ENCODE assay signal across 1 cellular context in the genomic region with DNA sequence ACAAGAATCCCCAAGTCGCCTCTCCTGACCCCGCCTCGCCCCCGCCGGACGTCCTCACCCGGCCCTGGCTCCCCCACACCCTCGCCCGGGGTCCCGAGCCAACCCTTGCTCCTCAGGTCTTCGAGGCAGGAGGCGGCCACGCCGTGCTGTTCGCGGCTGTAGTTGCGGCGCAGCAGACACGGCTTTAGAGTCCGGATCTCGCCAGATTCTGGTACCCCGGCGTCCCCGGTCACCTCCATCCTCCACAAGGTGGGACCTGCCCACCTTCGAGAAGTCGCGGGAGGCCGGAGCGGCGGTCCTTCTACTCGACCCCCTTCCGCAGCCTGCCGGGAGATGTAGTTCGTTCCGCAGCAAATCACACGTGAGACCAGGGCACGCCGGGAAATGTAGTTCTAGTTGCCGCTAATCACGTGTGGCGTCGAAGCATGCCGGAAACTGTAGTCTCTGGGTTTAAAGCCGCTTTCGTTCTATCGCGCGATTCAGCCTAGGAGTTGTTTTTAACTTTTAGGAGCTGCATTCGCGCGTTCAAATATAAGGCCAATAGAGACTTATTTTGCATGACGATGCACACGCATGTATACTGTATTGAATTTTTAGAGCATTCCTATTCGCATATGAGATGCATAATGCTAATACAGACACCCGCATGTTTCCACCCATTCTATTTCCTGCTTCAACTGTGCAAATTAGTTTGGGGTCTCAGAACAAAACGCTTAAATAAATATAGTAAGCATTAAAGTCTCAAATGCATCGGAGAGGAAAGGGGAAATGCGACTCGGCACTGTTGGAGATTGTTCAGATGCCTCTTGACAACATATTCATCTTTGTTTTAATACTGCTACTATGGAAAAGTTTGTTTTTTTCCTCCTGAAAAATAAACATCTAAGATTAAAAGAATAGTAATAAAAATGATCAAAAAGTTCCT.
TF ChIP-seq lines count a peak whose summit lies in the region.

A gene with protein sequence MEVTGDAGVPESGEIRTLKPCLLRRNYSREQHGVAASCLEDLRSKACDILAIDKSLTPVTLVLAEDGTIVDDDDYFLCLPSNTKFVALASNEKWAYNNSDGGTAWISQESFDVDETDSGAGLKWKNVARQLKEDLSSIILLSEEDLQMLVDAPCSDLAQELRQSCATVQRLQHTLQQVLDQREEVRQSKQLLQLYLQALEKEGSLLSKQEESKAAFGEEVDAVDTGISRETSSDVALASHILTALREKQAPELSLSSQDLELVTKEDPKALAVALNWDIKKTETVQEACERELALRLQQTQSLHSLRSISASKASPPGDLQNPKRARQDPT (minus strand): TSS at position 310 of the 925 bp plus-strand sequence. CDS start 71 bp downstream, at position 239.

TF ChIP-seq in K562, 482 proteins besides CTCF, POLR2A, EP300 and RAD21 (continued from another document and continues in another):
- peak; percentile 60; the same call in 1 of the 2 replicates for TF ChIP-seq ZBED1 (IDR thresholded peaks at IDR 0.05)
- TF ChIP-seq, protein P1, sequence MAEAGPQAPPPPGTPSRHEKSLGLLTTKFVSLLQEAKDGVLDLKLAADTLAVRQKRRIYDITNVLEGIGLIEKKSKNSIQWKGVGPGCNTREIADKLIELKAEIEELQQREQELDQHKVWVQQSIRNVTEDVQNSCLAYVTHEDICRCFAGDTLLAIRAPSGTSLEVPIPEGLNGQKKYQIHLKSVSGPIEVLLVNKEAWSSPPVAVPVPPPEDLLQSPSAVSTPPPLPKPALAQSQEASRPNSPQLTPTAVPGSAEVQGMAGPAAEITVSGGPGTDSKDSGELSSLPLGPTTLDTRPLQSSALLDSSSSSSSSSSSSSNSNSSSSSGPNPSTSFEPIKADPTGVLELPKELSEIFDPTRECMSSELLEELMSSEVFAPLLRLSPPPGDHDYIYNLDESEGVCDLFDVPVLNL (CRISPR knock-in tag; IDR thresholded peaks at IDR 0.05; ENCODE audit: low read depth), result 0 out of 2 replicates have a peak, but pooled peaks have one; percentile 25
- TF ChIP-seq MXI1 (IDR thresholded peaks at IDR 0.05; ENCODE audit: low read depth, low read length), result peak; percentile 96
- no peak for TF ChIP-seq PPARD (CRISPR knock-in tag; IDR thresholded peaks at IDR 0.05)
- TF ChIP-seq RFX1 (IDR thresholded peaks at IDR 0.05), result no peak
- TF ChIP-seq, protein P2, sequence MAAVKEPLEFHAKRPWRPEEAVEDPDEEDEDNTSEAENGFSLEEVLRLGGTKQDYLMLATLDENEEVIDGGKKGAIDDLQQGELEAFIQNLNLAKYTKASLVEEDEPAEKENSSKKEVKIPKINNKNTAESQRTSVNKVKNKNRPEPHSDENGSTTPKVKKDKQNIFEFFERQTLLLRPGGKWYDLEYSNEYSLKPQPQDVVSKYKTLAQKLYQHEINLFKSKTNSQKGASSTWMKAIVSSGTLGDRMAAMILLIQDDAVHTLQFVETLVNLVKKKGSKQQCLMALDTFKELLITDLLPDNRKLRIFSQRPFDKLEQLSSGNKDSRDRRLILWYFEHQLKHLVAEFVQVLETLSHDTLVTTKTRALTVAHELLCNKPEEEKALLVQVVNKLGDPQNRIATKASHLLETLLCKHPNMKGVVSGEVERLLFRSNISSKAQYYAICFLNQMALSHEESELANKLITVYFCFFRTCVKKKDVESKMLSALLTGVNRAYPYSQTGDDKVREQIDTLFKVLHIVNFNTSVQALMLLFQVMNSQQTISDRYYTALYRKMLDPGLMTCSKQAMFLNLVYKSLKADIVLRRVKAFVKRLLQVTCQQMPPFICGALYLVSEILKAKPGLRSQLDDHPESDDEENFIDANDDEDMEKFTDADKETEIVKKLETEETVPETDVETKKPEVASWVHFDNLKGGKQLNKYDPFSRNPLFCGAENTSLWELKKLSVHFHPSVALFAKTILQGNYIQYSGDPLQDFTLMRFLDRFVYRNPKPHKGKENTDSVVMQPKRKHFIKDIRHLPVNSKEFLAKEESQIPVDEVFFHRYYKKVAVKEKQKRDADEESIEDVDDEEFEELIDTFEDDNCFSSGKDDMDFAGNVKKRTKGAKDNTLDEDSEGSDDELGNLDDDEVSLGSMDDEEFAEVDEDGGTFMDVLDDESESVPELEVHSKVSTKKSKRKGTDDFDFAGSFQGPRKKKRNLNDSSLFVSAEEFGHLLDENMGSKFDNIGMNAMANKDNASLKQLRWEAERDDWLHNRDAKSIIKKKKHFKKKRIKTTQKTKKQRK (IDR thresholded peaks at IDR 0.05; ENCODE audit: borderline replicate concordance, low read depth, low read length), result no peak
- no peak for TF ChIP-seq YBX1 (IDR thresholded peaks at IDR 0.05)
- TF ChIP-seq RBM17 (IDR thresholded peaks at IDR 0.05; ENCODE audit: borderline replicate concordance, low read depth, low read length), result no peak
- no peak for TF ChIP-seq ZNF507 (tag; conservative IDR thresholded peaks at IDR 0.05)
- no peak for TF ChIP-seq ZNF586 (CRISPR knock-in tag; conservative IDR thresholded peaks at IDR 0.05)
- TF ChIP-seq, protein P3, sequence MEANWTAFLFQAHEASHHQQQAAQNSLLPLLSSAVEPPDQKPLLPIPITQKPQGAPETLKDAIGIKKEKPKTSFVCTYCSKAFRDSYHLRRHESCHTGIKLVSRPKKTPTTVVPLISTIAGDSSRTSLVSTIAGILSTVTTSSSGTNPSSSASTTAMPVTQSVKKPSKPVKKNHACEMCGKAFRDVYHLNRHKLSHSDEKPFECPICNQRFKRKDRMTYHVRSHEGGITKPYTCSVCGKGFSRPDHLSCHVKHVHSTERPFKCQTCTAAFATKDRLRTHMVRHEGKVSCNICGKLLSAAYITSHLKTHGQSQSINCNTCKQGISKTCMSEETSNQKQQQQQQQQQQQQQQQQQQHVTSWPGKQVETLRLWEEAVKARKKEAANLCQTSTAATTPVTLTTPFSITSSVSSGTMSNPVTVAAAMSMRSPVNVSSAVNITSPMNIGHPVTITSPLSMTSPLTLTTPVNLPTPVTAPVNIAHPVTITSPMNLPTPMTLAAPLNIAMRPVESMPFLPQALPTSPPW (CRISPR knock-in tag; IDR thresholded peaks at IDR 0.05), result peak; percentile 85
- TF ChIP-seq MYC (IDR thresholded peaks at IDR 0.05; ENCODE audit: low read depth, low read length), result peak; percentile 97
- peak; percentile 70 for TF ChIP-seq MYC (CRISPR knock-in tag; IDR thresholded peaks at IDR 0.05; ENCODE audit: borderline replicate concordance, low read depth)
- TF ChIP-seq, protein P4, sequence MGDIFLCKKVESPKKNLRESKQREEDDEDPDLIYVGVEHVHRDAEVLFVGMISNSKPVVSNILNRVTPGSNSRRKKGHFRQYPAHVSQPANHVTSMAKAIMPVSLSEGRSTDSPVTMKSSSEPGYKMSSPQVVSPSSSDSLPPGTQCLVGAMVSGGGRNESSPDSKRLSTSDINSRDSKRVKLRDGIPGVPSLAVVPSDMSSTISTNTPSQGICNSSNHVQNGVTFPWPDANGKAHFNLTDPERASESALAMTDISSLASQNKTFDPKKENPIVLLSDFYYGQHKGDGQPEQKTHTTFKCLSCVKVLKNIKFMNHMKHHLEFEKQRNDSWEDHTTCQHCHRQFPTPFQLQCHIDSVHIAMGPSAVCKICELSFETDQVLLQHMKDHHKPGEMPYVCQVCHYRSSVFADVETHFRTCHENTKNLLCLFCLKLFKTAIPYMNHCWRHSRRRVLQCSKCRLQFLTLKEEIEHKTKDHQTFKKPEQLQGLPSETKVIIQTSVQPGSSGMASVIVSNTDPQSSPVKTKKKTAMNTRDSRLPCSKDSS (IDR thresholded peaks at IDR 0.05; ENCODE audit: low read depth, partially characterized antibody), result no peak
- no peak for TF ChIP-seq MCM2 (IDR thresholded peaks at IDR 0.05; ENCODE audit: low read depth)
- peak; percentile 67; the same call in 1 of the 2 replicates for TF ChIP-seq PHF21A (IDR thresholded peaks at IDR 0.05; ENCODE audit: borderline replicate concordance, low read depth)
- TF ChIP-seq RNF2 (IDR thresholded peaks at IDR 0.05), result peak; percentile 88
- no peak for TF ChIP-seq HMG20A (CRISPR knock-in tag; conservative IDR thresholded peaks at IDR 0.05)
- TF ChIP-seq NEUROD1 (IDR thresholded peaks at IDR 0.05; ENCODE audit: borderline replicate concordance, low read depth, low read length, partially characterized antibody), result peak; percentile 69
- TF ChIP-seq, protein P5, sequence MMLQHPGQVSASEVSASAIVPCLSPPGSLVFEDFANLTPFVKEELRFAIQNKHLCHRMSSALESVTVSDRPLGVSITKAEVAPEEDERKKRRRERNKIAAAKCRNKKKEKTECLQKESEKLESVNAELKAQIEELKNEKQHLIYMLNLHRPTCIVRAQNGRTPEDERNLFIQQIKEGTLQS (IDR thresholded peaks at IDR 0.05), result no peak
- TF ChIP-seq, protein P5 (CRISPR knock-in tag; conservative IDR thresholded peaks at IDR 0.05), result 0 out of 2 replicates have a peak, but pooled peaks have one; percentile 48
- TF ChIP-seq ZNF140 (CRISPR knock-in tag; IDR thresholded peaks at IDR 0.05), result no peak
- TF ChIP-seq, protein P6, sequence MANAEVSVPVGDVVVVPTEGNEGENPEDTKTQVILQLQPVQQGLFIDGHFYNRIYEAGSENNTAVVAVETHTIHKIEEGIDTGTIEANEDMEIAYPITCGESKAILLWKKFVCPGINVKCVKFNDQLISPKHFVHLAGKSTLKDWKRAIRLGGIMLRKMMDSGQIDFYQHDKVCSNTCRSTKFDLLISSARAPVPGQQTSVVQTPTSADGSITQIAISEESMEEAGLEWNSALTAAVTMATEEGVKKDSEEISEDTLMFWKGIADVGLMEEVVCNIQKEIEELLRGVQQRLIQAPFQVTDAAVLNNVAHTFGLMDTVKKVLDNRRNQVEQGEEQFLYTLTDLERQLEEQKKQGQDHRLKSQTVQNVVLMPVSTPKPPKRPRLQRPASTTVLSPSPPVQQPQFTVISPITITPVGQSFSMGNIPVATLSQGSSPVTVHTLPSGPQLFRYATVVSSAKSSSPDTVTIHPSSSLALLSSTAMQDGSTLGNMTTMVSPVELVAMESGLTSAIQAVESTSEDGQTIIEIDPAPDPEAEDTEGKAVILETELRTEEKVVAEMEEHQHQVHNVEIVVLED (CRISPR knock-in tag; IDR thresholded peaks at IDR 0.05), result peak; percentile 81
- peak; percentile 84; the same call in 1 of the 2 replicates for TF ChIP-seq E2F3 (CRISPR knock-in tag; IDR thresholded peaks at IDR 0.05)
- TF ChIP-seq RBFOX2 (IDR thresholded peaks at IDR 0.05; ENCODE audit: low read depth, low read length), result peak; percentile 92
- TF ChIP-seq, protein P7, sequence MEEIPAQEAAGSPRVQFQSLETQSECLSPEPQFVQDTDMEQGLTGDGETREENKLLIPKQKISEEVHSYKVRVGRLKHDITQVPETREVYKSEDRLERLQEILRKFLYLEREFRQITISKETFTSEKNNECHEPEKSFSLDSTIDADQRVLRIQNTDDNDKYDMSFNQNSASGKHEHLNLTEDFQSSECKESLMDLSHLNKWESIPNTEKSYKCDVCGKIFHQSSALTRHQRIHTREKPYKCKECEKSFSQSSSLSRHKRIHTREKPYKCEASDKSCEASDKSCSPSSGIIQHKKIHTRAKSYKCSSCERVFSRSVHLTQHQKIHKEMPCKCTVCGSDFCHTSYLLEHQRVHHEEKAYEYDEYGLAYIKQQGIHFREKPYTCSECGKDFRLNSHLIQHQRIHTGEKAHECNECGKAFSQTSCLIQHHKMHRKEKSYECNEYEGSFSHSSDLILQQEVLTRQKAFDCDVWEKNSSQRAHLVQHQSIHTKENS (CRISPR knock-in tag; IDR thresholded peaks at IDR 0.05), result no peak
- TF ChIP-seq, protein P8, sequence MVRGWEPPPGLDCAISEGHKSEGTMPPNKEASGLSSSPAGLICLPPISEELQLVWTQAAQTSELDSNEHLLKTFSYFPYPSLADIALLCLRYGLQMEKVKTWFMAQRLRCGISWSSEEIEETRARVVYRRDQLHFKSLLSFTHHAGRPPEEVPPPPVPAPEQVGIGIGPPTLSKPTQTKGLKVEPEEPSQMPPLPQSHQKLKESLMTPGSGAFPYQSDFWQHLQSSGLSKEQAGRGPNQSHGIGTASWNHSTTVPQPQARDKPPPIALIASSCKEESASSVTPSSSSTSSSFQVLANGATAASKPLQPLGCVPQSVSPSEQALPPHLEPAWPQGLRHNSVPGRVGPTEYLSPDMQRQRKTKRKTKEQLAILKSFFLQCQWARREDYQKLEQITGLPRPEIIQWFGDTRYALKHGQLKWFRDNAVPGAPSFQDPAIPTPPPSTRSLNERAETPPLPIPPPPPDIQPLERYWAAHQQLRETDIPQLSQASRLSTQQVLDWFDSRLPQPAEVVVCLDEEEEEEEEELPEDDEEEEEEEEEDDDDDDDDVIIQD (CRISPR knock-in tag; IDR thresholded peaks at IDR 0.05), result no peak
- no peak; the same call in 1 of the 2 replicates for TF ChIP-seq NFE2L1 (tag; IDR thresholded peaks at IDR 0.05; ENCODE audit: borderline replicate concordance, low read depth)
- no peak for TF ChIP-seq ZNF830 (CRISPR knock-in tag; IDR thresholded peaks at IDR 0.05)
- TF ChIP-seq C11orf30 (IDR thresholded peaks at IDR 0.05; ENCODE audit: low read depth), result peak; percentile 75
- peak; percentile 100 for TF ChIP-seq ZNF143 (CRISPR knock-in tag; IDR thresholded peaks at IDR 0.05)
- TF ChIP-seq ZNF3 (CRISPR knock-in tag; IDR thresholded peaks at IDR 0.05), result no peak
- peak; percentile 100 for TF ChIP-seq BHLHE40 (IDR thresholded peaks at IDR 0.05; ENCODE audit: low read length)
- peak; percentile 75 for TF ChIP-seq ASH1L (IDR thresholded peaks at IDR 0.05; ENCODE audit: borderline replicate concordance, low read depth, partially characterized antibody)
- TF ChIP-seq ELF1 (tag; IDR thresholded peaks at IDR 0.05), result peak; percentile 93
- no peak; the same call in 1 of the 2 replicates for TF ChIP-seq TEAD4 (IDR thresholded peaks at IDR 0.05; ENCODE audit: low read length)
- TF ChIP-seq TEAD4 (CRISPR knock-in tag; IDR thresholded peaks at IDR 0.05; ENCODE audit: borderline replicate concordance), result no peak
- no peak for TF ChIP-seq HMGN3 (IDR thresholded peaks at IDR 0.05; ENCODE audit: borderline replicate concordance, extremely low read depth, insufficient read length, low read depth, low read length)
- TF ChIP-seq NBN (IDR thresholded peaks at IDR 0.05; ENCODE audit: low read depth), result no peak
- no peak for TF ChIP-seq SREBF2 (CRISPR knock-in tag; IDR thresholded peaks at IDR 0.05)
- TF ChIP-seq, protein P9, sequence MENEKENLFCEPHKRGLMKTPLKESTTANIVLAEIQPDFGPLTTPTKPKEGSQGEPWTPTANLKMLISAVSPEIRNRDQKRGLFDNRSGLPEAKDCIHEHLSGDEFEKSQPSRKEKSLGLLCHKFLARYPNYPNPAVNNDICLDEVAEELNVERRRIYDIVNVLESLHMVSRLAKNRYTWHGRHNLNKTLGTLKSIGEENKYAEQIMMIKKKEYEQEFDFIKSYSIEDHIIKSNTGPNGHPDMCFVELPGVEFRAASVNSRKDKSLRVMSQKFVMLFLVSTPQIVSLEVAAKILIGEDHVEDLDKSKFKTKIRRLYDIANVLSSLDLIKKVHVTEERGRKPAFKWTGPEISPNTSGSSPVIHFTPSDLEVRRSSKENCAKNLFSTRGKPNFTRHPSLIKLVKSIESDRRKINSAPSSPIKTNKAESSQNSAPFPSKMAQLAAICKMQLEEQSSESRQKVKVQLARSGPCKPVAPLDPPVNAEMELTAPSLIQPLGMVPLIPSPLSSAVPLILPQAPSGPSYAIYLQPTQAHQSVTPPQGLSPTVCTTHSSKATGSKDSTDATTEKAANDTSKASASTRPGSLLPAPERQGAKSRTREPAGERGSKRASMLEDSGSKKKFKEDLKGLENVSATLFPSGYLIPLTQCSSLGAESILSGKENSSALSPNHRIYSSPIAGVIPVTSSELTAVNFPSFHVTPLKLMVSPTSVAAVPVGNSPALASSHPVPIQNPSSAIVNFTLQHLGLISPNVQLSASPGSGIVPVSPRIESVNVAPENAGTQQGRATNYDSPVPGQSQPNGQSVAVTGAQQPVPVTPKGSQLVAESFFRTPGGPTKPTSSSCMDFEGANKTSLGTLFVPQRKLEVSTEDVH (IDR thresholded peaks at IDR 0.05; ENCODE audit: low read depth, partially characterized antibody), result peak; percentile 23
- no peak for TF ChIP-seq ZNF668 (CRISPR knock-in tag; IDR thresholded peaks at IDR 0.05)
- no peak for TF ChIP-seq ZNF146 (CRISPR knock-in tag; IDR thresholded peaks at IDR 0.05; ENCODE audit: unreplicated experiment)
